ENCODE assay signal across 8 cellular contexts in genomic region chr16:85947511-85948509, GRCh38. TPM values are rescaled to one million over a fixed set of nuclear protein-coding genes. Genes with fewer than 3 reads are reported as not detected.
DNase-seq lines count a peak whose midpoint lies in the region; ATAC-seq, FAIRE-seq and TF ChIP-seq lines count a peak whose summit lies in the region.

No MANE protein-coding gene starts in this region.

- no peaks in the 10 kb centered on the region for H3K27me3 ChIP-seq in CD4-positive, alpha-beta T cell (ENCODE audit: control insufficient read depth, insufficient read depth, low read length)
- H3K27me3 ChIP-seq in GM12878 (replicated peaks in 1 of 2; ENCODE audit: control insufficient read depth in 2 of 2, insufficient read depth in 2 of 2, low read length in 1 of 2) (no peaks in the 10 kb centered on the region), transverse colon (no peaks in the 10 kb centered on the region)

- in situ Hi-C loops in GM12878 (cut with MboI), result no loop called here
- in situ Hi-C loops in transverse colon (cut with MboI; ENCODE audit: low pct_ligation_motif_present in 1 of 4, low pct_unique_long_range_greater_than_20kb in 1 of 4, low sequenced_read_pairs in 3 of 4), result no loop called here

- TF ChIP-seq POLR2A in GM12878 (IDR thresholded peaks at IDR 0.05; ENCODE audit: low read depth, low read length) (peak; percentile 64), transverse colon (IDR thresholded peaks at IDR 0.05) (no peak)

- peak; percentile 96 for FAIRE-seq in GM12878 (lab: Jason Lieb, UNC)

- intact Hi-C loops in CD4-positive, alpha-beta T cell (cut with DNase I, micrococcal nuclease), result no loop called here
- intact Hi-C loops in GM12878 (cut with micrococcal nuclease; ENCODE audit: unreplicated experiment), result loop anchor here (1.0 to 2.0 kb wide), 2 partner anchors 12 to 41 kb away; no protein-coding TSS in a partner anchor
- intact Hi-C loops in transverse colon (cut with DNase I; ENCODE audit: low total_unique reads), result no loop called here
- intact Hi-C loops in left cardiac atrium (cut with DNase I), result no loop called here

- H3K27ac Mint-ChIP-seq in CD4-positive, alpha-beta T cell, result peak overlapping the region; percentile 34
- peak overlapping the region; percentile 74 to 96 (median 94) for H3K27ac Mint-ChIP-seq in IgD-negative memory B cell

- H3K4me3 Mint-ChIP-seq in CD4-positive, alpha-beta T cell, result peak overlapping the region; percentile 95
- H3K4me3 Mint-ChIP-seq in IgD-negative memory B cell, result peak overlapping the region; percentile 86 to 99 (median 93)

- H3K36me3 ChIP-seq in GM12878 (ENCODE audit: control insufficient read depth in 2 of 2, insufficient read depth in 2 of 2, low read length in 1 of 2), result no peaks in the 10 kb centered on the region
- H3K36me3 ChIP-seq in transverse colon, result no peaks in the 10 kb centered on the region

- SMC1A ChIA-PET in GM12878 (lab: Charles Lee; ENCODE audit: uncharacterized antibody, unreplicated experiment), result interaction anchor here (1.0 to 5.0 kb wide), 9 partner anchors 12 to 126 kb away, joined by 3 to 45 read pairs (median 5); no protein-coding TSS in a partner anchor

- peaks cover 4% of the 10 kb centered on the region for H3K27me3 Mint-ChIP-seq in CD4-positive, alpha-beta T cell
- no peaks in the 10 kb centered on the region for H3K27me3 Mint-ChIP-seq in IgD-negative memory B cell

- H3K9me3 Mint-ChIP-seq in CD4-positive, alpha-beta T cell, result no peaks in the 10 kb centered on the region
- H3K9me3 Mint-ChIP-seq in IgD-negative memory B cell, result no peaks in the 10 kb centered on the region

- H3K9me3 ChIP-seq in CD4-positive, alpha-beta T cell (ENCODE audit: control insufficient read depth, low read length), result no peaks in the 10 kb centered on the region
- H3K9me3 ChIP-seq in GM12878 (replicated peaks; ENCODE audit: control insufficient read depth, insufficient read depth, low read length) (no peaks in the 10 kb centered on the region), transverse colon (no peaks in the 10 kb centered on the region)

- peak overlapping the region; percentile 79 for H3K9ac ChIP-seq in GM12878 (ENCODE audit: control insufficient read depth, insufficient read depth, low read length)

- H3K4me3 ChIP-seq in GM12878, result peak overlapping the region; percentile 69
- H3K4me3 ChIP-seq in transverse colon, result peak overlapping the region in 1 of 4 donors; percentile 22

- peaks cover 9% of the 10 kb centered on the region for H3K79me2 ChIP-seq in GM12878 (ENCODE audit: control insufficient read depth, insufficient read depth, low read length)

- no TSS peak for BruUV-seq in GM12878 (replicated peaks; lab: Mats Ljungman, UMichigan)

- TF ChIP-seq CTCF in CD4-positive, alpha-beta T cell (IDR thresholded peaks at IDR 0.05), result no peak
- TF ChIP-seq CTCF in GM12878 (IDR thresholded peaks at IDR 0.05 in 2 of 3, conservative IDR thresholded peaks at IDR 0.05 in 1 of 3; ENCODE audit: control insufficient read depth in 2 of 3, extremely low read depth in 1 of 3, insufficient read depth in 1 of 3, low read depth in 3 of 3, low read length in 3 of 3), result no peak
- no peak for TF ChIP-seq CTCF in transverse colon (IDR thresholded peaks at IDR 0.05)

- no peaks in the 10 kb centered on the region for H4K20me1 ChIP-seq in GM12878 (ENCODE audit: control insufficient read depth, insufficient read depth)

- H3K4me2 ChIP-seq in GM12878 (ENCODE audit: control insufficient read depth, insufficient read depth), result peak overlapping the region; percentile 98

- DNase-seq in CD4-positive, alpha-beta T cell, result peak in 5 of 10 experiments; percentile 6 to 39 (median 17)
- peak; percentile 90 for DNase-seq in GM12878 (ENCODE audit: low read depth, low spot score)
- DNase-seq in transverse colon, result peak; percentile 23
- DNase-seq in left cardiac atrium, result no peak
- DNase-seq in NCI-H2107 (lab: John Stamatoyannopoulos, UW), result no peak
- DNase-seq in NCI-H2081 treated with DMSO at 0.1 percent for 48 hours (lab: John Stamatoyannopoulos, UW), result no peak

- H3K4me1 Mint-ChIP-seq in CD4-positive, alpha-beta T cell (ENCODE audit: low read depth), result peaks cover 42% of the 10 kb centered on the region
- H3K4me1 Mint-ChIP-seq in IgD-negative memory B cell, result peaks cover 47 to 63% (median 48%) of the 10 kb centered on the region in 3 donors

- H3K4me1 ChIP-seq in GM12878 (ENCODE audit: control insufficient read depth, insufficient read depth, low read length) (peaks cover 64% of the 10 kb centered on the region), transverse colon (no peaks in the 10 kb centered on the region)

- CTCF ChIA-PET in CD4-positive, alpha-beta T cell (lab: Charles Lee), result no interaction called here
- CTCF ChIA-PET in GM12878 (lab: Yijun Ruan, JAX), result interaction anchor here (0.6 to 3.0 kb wide), 6 partner anchors 10 to 128 kb away, joined by 3 to 11 read pairs (median 6); no protein-coding TSS in a partner anchor

- peak overlapping the region; percentile 76 for H2AFZ ChIP-seq in GM12878 (ENCODE audit: control insufficient read depth, low read depth, low read length)

- TF ChIP-seq RAD21 in GM12878 (IDR thresholded peaks at IDR 0.05; ENCODE audit: insufficient read depth, low read depth, low read length), result peak; percentile 28; the same call in 1 of the 2 replicates

- POLR2A ChIA-PET in CD4-positive, alpha-beta T cell (lab: Charles Lee), result no interaction called here
- POLR2A ChIA-PET in GM12878 (lab: Charles Lee), result interaction anchor here (1.1 to 2.6 kb wide), 5 partner anchors 11 to 68 kb away, joined by 3 to 15 read pairs (median 3); no protein-coding TSS in a partner anchor

- no peak overlapping the region for H3K27ac ChIP-seq in CD4-positive, alpha-beta T cell (ENCODE audit: low read depth, low read length)
- H3K27ac ChIP-seq in GM12878 (ENCODE audit: control insufficient read depth, insufficient read depth), result peak overlapping the region; percentile 95
- H3K27ac ChIP-seq in transverse colon, result no peak overlapping the region

- TF ChIP-seq EP300 in GM12878 (IDR thresholded peaks at IDR 0.05; ENCODE audit: borderline replicate concordance in 1 of 2, control insufficient read depth in 1 of 2, low read depth in 2 of 2, low read length in 2 of 2) (peak; percentile 60 to 68; a peak in 3 of 4 replicates), transverse colon (IDR thresholded peaks at IDR 0.05; ENCODE audit: low read depth) (no peak)

- peak; percentile 71 for ATAC-seq in CD4-positive, alpha-beta T cell (ENCODE audit: poor library complexity)
- ATAC-seq in GM21367 (IDR thresholded peaks at IDR 0.05; ENCODE audit: unreplicated experiment) (peak; percentile 52), GM12878 (peak; percentile 89), left cardiac atrium (no peak)

- RAD21 ChIA-PET in GM12878 (lab: Charles Lee; ENCODE audit: unreplicated experiment), result interaction anchor here (0.8 to 5.4 kb wide), 9 partner anchors 10 to 48 kb away, joined by 3 to 36 read pairs (median 5); no protein-coding TSS in a partner anchor

- 1% methylated on average over 50 of the region's 50 CpGs for WGBS in GM12878 (ENCODE audit: insufficient coverage, insufficient replicate concordance, low lambda C conversion rate, missing lambda C conversion rate)
- WGBS in transverse colon (ENCODE audit: low coverage in 1 of 2), 2 donors, result 67% methylated on average over 47 of the region's 50 CpGs; no CpG with 5 or more reads in 1 of the 2 donors

- H3K36me3 Mint-ChIP-seq in CD4-positive, alpha-beta T cell (ENCODE audit: low read depth), result no peaks in the 10 kb centered on the region
- H3K36me3 Mint-ChIP-seq in IgD-negative memory B cell, result no peaks in the 10 kb centered on the region

TF ChIP-seq in GM12878, 131 proteins besides CTCF, POLR2A, EP300 and RAD21 (continues in another document):
- TF ChIP-seq CHD1 (IDR thresholded peaks at IDR 0.05; ENCODE audit: low read depth, low read length), result peak; percentile 65; the same call in 1 of the 2 replicates
- TF ChIP-seq JUND (IDR thresholded peaks at IDR 0.05; ENCODE audit: low read depth, low read length), result peak; percentile 68; the same call in 1 of the 2 replicates

RNA-seq across cellular contexts. Expression of gene IRF8, which starts 48.8 kb away (rescaled TPM):
- total RNA-seq in CD4-positive, alpha-beta T cell, result 10 to 100 TPM; 11.3 to 13.2 TPM
- polyA plus RNA-seq in IgD-negative memory B cell (718 TPM), GM12878 (2011; rRNA removed) (220 and 328 TPM in 2 replicates), GM12878 (2014; fragmentation: Illumina TruSeq; extraction: Trizol) (181 and 269 TPM in 2 replicates), GM12878 (2014; fragmentation: Nextera tagmentation; extraction: Ambion mirVana) (10 to 100 TPM; 17.1 to 34.5 TPM), GM12878 (2014; rRNA removed) (179 and 194 TPM in 2 replicates), GM12878 (2016; fragmentation: Nextera tagmentation; extraction: Ambion mirVana) (100 to 1,000 TPM; 104 to 121 TPM)
- total RNA-seq in GM12878 (2013; cell fraction: nucleolus; rRNA removed), result 220 and 236 TPM in 2 replicates
- total RNA-seq in GM12878 (2014; rRNA removed) (229 and 237 TPM in 2 replicates), GM12878 (2014; rRNA removed; fragmentation: Illumina TruSeq; extraction: Trizol) (164 and 167 TPM in 2 replicates), GM12878 (2021) (181 and 191 TPM in 2 replicates), transverse colon (10 to 100 TPM; 20.7 to 70.7 (median 45.2) TPM), left cardiac atrium (10 to 100 TPM in 1 of 2 donors, 1 to 10 TPM in 1; 9.2 to 15.6 TPM)
- 62.7 TPM for polyA plus RNA-seq in GM12878 (2011; ENCODE audit: low read depth)
- 175 and 263 TPM in 2 replicates for polyA plus RNA-seq in GM12878 (2011; cell fraction: cytosol; rRNA removed)
- polyA plus RNA-seq in GM12878 (2011; cell fraction: nucleus; rRNA removed), result 312 and 314 TPM in 2 replicates
- polyA plus RNA-seq in GM12878 (2012), result 116 and 131 TPM in 2 replicates
- 201 and 208 TPM in 2 replicates for polyA minus RNA-seq in GM12878 (2011; rRNA and poly(A)+ RNA removed)
- 109 and 123 TPM in 2 replicates for polyA minus RNA-seq in GM12878 (2011; cell fraction: cytosol; rRNA and poly(A)+ RNA removed)
- 155 and 194 TPM in 2 replicates for polyA minus RNA-seq in GM12878 (2011; cell fraction: nucleus; rRNA and poly(A)+ RNA removed)

Comparison
In these comparisons a context has a peak if more than half of its experiments do, and no peak if none do; other contexts are left out.
1. ATAC-seq: peak in CD4-positive, alpha-beta T cell (single experiment), GM21367 (single experiment) and GM12878 (single experiment); none in left cardiac atrium (0 of 2).
2. DNase-seq: peak in GM12878 (single experiment) and transverse colon (single experiment); none in left cardiac atrium (single experiment), NCI-H2107 (single experiment) and NCI-H2081 treated with DMSO at 0.1 percent for 48 hours (single experiment).